26 cellular contexts compared by ENCODE assay signal in genomic region chr5:172846249-172846648, GRCh38. TPM values are rescaled to one million over a fixed set of nuclear protein-coding genes. Genes with fewer than 3 reads are reported as not detected.
DNase-seq lines count a peak whose midpoint lies in the region; ATAC-seq, FAIRE-seq and TF ChIP-seq lines count a peak whose summit lies in the region.
"Had no signal": no experiment of that assay in that cellular context is flagged by ENCODE, and none has a peak within 500 bp of the region (broad histone marks: within the 10 kb centered on the region; RNA-seq: fewer than 3 reads in every experiment).

No MANE protein-coding gene starts in this region.

- no peaks in the 10 kb centered on the region for H3K9me3 ChIP-seq in CD4-positive, CD25-positive, alpha-beta regulatory T cell (ENCODE audit: control insufficient read depth in 2 of 2, low read length in 2 of 2)
- H3K9me3 ChIP-seq in kidney (ENCODE audit: control insufficient read depth in 1 of 2, low read length in 2 of 2), result no peaks in the 10 kb centered on the region
- H3K9me3 ChIP-seq: ascending aorta, Caco-2 had no signal

- H3K4me3 ChIP-seq in CD4-positive, CD25-positive, alpha-beta regulatory T cell (ENCODE audit: low read depth, low read length), result no peak overlapping the region
- H3K4me3 ChIP-seq in kidney (ENCODE audit: low read length in 2 of 2), result no peak overlapping the region
- H3K4me3 ChIP-seq: ascending aorta, hepatocyte had no signal

- H3K27me3 Mint-ChIP-seq in CD4-positive, CD25-positive, alpha-beta regulatory T cell, result no peaks in the 10 kb centered on the region
- no peaks in the 10 kb centered on the region for H3K27me3 Mint-ChIP-seq in activated B cell treated with CpG ODN at 0.5 μM for 24 hours
- H3K27me3 Mint-ChIP-seq: IgD-negative memory B cell, type B pancreatic cell had no signal

- peaks cover 6 to 51% (median 42%) of the 10 kb centered on the region in 4 donors for H3K4me1 Mint-ChIP-seq in CD4-positive, CD25-positive, alpha-beta regulatory T cell
- peaks cover 80% of the 10 kb centered on the region for H3K4me1 Mint-ChIP-seq in activated B cell treated with CpG ODN at 0.5 μM for 24 hours
- H3K4me1 Mint-ChIP-seq in stimulated activated effector memory CD8-positive, alpha-beta T cell treated with anti-CD3 and anti-CD28 coated beads, Interleukin-12 subunit alpha, Interleukin-12 subunit beta, amount 100 ng/mL, for 72 hours, result peaks cover 50% of the 10 kb centered on the region

- POLR2A ChIA-PET in activated B cell treated with CpG ODN at 0.5 μM for 24 hours (lab: Charles Lee), result interaction anchor here (0.7 kb wide), 1 partner anchor 8 kb away, joined by 3 read pairs; no protein-coding TSS in a partner anchor

- H3K9ac ChIP-seq in kidney (ENCODE audit: low read length in 2 of 2), result no peak overlapping the region

- no peak for ATAC-seq in CD4-positive, CD25-positive, alpha-beta regulatory T cell (ENCODE audit: low read depth in 2 of 2)
- ATAC-seq in activated B cell treated with CpG ODN at 0.5 μM for 24 hours (ENCODE audit: low read depth), result no peak
- ATAC-seq in stimulated activated effector memory CD8-positive, alpha-beta T cell treated with anti-CD3 and anti-CD28 coated beads, Interleukin-12 subunit alpha, Interleukin-12 subunit beta, amount 100 ng/mL, for 72 hours, result no peak
- ATAC-seq in GM21619 (IDR thresholded peaks at IDR 0.05; ENCODE audit: unreplicated experiment), result no peak
- ATAC-seq: activated T-cell treated with anti-CD3 and anti-CD28 coated beads, Interleukin-2, amount 50 U/mL, for 4 hours had no signal

- intact Hi-C loops in activated B cell treated with CpG ODN at 0.5 μM for 24 hours (cut with micrococcal nuclease) (no loop called here), kidney (cut with DNase I) (no loop called here)

- peaks cover 0 to 2% (median 0%) of the 10 kb centered on the region in 7 donors for H3K9me3 Mint-ChIP-seq in CD4-positive, CD25-positive, alpha-beta regulatory T cell
- H3K9me3 Mint-ChIP-seq in activated B cell treated with CpG ODN at 0.5 μM for 24 hours, result no peaks in the 10 kb centered on the region
- no peaks in the 10 kb centered on the region for H3K9me3 Mint-ChIP-seq in stimulated activated effector memory CD8-positive, alpha-beta T cell treated with anti-CD3 and anti-CD28 coated beads, Interleukin-12 subunit alpha, Interleukin-12 subunit beta, amount 100 ng/mL, for 72 hours
- H3K9me3 Mint-ChIP-seq: activated naive CD4-positive, alpha-beta T cell treated with anti-CD3 and anti-CD28 coated beads for 36 hours; activated T-cell treated with anti-CD3 and anti-CD28 coated beads, Interleukin-2, amount 50 U/mL, for 4 hours; IgD-negative memory B cell; nephron; T-helper 2 cell treated with Interferon-gamma antibody and Interleukin-4, amounts not matched to agents 5 μg/mL and 100 μg/mL, for 36 hours; type B pancreatic cell had no signal

- H3K4me3 Mint-ChIP-seq in CD4-positive, CD25-positive, alpha-beta regulatory T cell, result no peak overlapping the region
- H3K4me3 Mint-ChIP-seq in activated B cell treated with CpG ODN at 0.5 μM for 24 hours, result no peak overlapping the region
- H3K4me3 Mint-ChIP-seq in stimulated activated effector memory CD8-positive, alpha-beta T cell treated with anti-CD3 and anti-CD28 coated beads, Interleukin-12 subunit alpha, Interleukin-12 subunit beta, amount 100 ng/mL, for 72 hours, result no peak overlapping the region
- H3K4me3 Mint-ChIP-seq: activated naive CD4-positive, alpha-beta T cell treated with anti-CD3 and anti-CD28 coated beads for 36 hours; activated T-cell treated with anti-CD3 and anti-CD28 coated beads, Interleukin-2, amount 50 U/mL, for 4 hours; nephron; T-helper 2 cell treated with Interferon-gamma antibody and Interleukin-4, amounts not matched to agents 5 μg/mL and 100 μg/mL, for 36 hours; type B pancreatic cell had no signal

- no peaks in the 10 kb centered on the region for H3K27me3 ChIP-seq in CD4-positive, CD25-positive, alpha-beta regulatory T cell (ENCODE audit: control insufficient read depth, insufficient read depth, low read length)
- H3K27me3 ChIP-seq: ascending aorta, hepatocyte had no signal

- FAIRE-seq in kidney (lab: Jason Lieb, UNC), result no peak
- FAIRE-seq: H54, keratinocyte had no signal

- no peaks in the 10 kb centered on the region for H3K4me1 ChIP-seq in CD4-positive, CD25-positive, alpha-beta regulatory T cell (ENCODE audit: control insufficient read depth, insufficient read depth, low read length, poor library complexity, severe bottlenecking)
- H3K4me1 ChIP-seq in kidney (ENCODE audit: control insufficient read depth in 1 of 2, insufficient read depth in 1 of 2, low read depth in 1 of 2, low read length in 2 of 2), result peaks cover 23 to 27% of the 10 kb centered on the region in 2 donors

- H3K36me3 ChIP-seq in CD4-positive, CD25-positive, alpha-beta regulatory T cell (ENCODE audit: control insufficient read depth, insufficient read depth, low read length), result no peaks in the 10 kb centered on the region
- no peaks in the 10 kb centered on the region for H3K36me3 ChIP-seq in kidney (ENCODE audit: control insufficient read depth in 1 of 2, insufficient read depth in 2 of 2, low read length in 2 of 2)

- CTCF ChIA-PET in activated B cell treated with CpG ODN at 0.5 μM for 24 hours (lab: Charles Lee), result interaction anchor here (1.0 to 1.3 kb wide), 2 partner anchors 75 to 129 kb away, joined by 3 read pairs; partner anchors contain the start of gene DUSP1

- no peak overlapping the region for H3K27ac ChIP-seq in CD4-positive, CD25-positive, alpha-beta regulatory T cell (ENCODE audit: insufficient read depth, low read length, poor library complexity, severe bottlenecking)
- peak overlapping the region; percentile 8 to 36 for H3K27ac ChIP-seq in kidney (ENCODE audit: low read depth in 2 of 2, low read length in 2 of 2)
- H3K27ac ChIP-seq: ascending aorta, hepatocyte, HL-60 had no signal

- no peak for TF ChIP-seq CTCF in activated B cell treated with CpG ODN at 0.5 μM for 24 hours (IDR thresholded peaks at IDR 0.05)
- TF ChIP-seq CTCF in kidney (IDR thresholded peaks at IDR 0.05; ENCODE audit: borderline replicate concordance, extremely low read depth, insufficient read depth), result no peak

- no peak for DNase-seq in CD4-positive, CD25-positive, alpha-beta regulatory T cell
- DNase-seq in activated B cell treated with CpG ODN at 0.5 μM for 24 hours (no peak), kidney (no peak), epidermal melanocyte (ENCODE audit: insufficient read length, low spot score) (no peak), T-helper 2 cell (no peak)
- DNase-seq in stimulated activated effector memory CD8-positive, alpha-beta T cell treated with anti-CD3 and anti-CD28 coated beads, Interleukin-12 subunit alpha, Interleukin-12 subunit beta, amount 100 ng/mL, for 72 hours (ENCODE audit: low spot score in 2 of 2), result no peak
- DNase-seq: activated naive CD4-positive, alpha-beta T cell treated with anti-CD3 and anti-CD28 coated beads for 36 hours; activated T-cell treated with anti-CD3 and anti-CD28 coated beads, Interleukin-2, amount 50 U/mL, for 4 hours; AML-193; Caco-2; DND-41; NCI-H187 treated with DMSO at 0.1 percent for 48 hours; NCI-H510A; posterior cingulate gyrus; stimulated activated CD4-positive, alpha-beta T cell treated with anti-CD3 and anti-CD28 coated beads, Interleukin-1b, Interleukin-23, amount 100 ng/mL, for 48 hours; stimulated activated naive CD4-positive, alpha-beta T cell treated with Interleukin-2 at 50 U/mL for 16 hours had no signal

- peak overlapping the region in 2 of 3 donors; percentile 51 to 89 for H3K27ac Mint-ChIP-seq in CD4-positive, CD25-positive, alpha-beta regulatory T cell
- peak overlapping the region; percentile 30 for H3K27ac Mint-ChIP-seq in activated B cell treated with CpG ODN at 0.5 μM for 24 hours
- peak overlapping the region; percentile 70 for H3K27ac Mint-ChIP-seq in stimulated activated effector memory CD8-positive, alpha-beta T cell treated with anti-CD3 and anti-CD28 coated beads, Interleukin-12 subunit alpha, Interleukin-12 subunit beta, amount 100 ng/mL, for 72 hours
- H3K27ac Mint-ChIP-seq: activated naive CD4-positive, alpha-beta T cell treated with anti-CD3 and anti-CD28 coated beads for 36 hours; T-helper 2 cell treated with Interferon-gamma antibody and Interleukin-4, amounts not matched to agents 5 μg/mL and 100 μg/mL, for 36 hours; type B pancreatic cell had no signal

- H3K36me3 Mint-ChIP-seq in CD4-positive, CD25-positive, alpha-beta regulatory T cell, result peaks cover 27% of the 10 kb centered on the region
- peaks cover 29% of the 10 kb centered on the region for H3K36me3 Mint-ChIP-seq in activated B cell treated with CpG ODN at 0.5 μM for 24 hours (ENCODE audit: low read depth)
- H3K36me3 Mint-ChIP-seq in stimulated activated effector memory CD8-positive, alpha-beta T cell treated with anti-CD3 and anti-CD28 coated beads, Interleukin-12 subunit alpha, Interleukin-12 subunit beta, amount 100 ng/mL, for 72 hours, result no peaks in the 10 kb centered on the region

RNA-seq across cellular contexts. Expression of gene ERGIC1, which starts 12.2 kb away (rescaled TPM):
- total RNA-seq in CD4-positive, CD25-positive, alpha-beta regulatory T cell, result 58.4 TPM
- 10 to 100 TPM; 15.7 to 20.2 (median 18.4) TPM for polyA plus RNA-seq in CD4-positive, CD25-positive, alpha-beta regulatory T cell
- total RNA-seq in activated B cell treated with CpG ODN at 0.5 μM for 24 hours (69.6 and 72.5 TPM in 2 replicates), kidney (183 TPM)
- polyA plus RNA-seq in kidney (ENCODE audit: insufficient read depth, low read depth, low replicate concordance), result 88.0 TPM
